8 cellular contexts compared by ENCODE assay signal in genomic region chr20:37315293-37316110, GRCh38. TPM values are rescaled to one million over a fixed set of nuclear protein-coding genes. Genes with fewer than 3 reads are reported as not detected.
DNase-seq lines count a peak whose midpoint lies in the region; ATAC-seq lines count a peak whose summit lies in the region.

No MANE protein-coding gene starts in this region.

- ATAC-seq in GM18498 (IDR thresholded peaks at IDR 0.05; ENCODE audit: unreplicated experiment) (peak; percentile 63), HG02623 (IDR thresholded peaks at IDR 0.05; ENCODE audit: unreplicated experiment) (peak; percentile 30)

- H3K9ac ChIP-seq in subcutaneous abdominal adipose tissue (ENCODE audit: low read length in 5 of 5): peak overlapping the region in 4 of 5 donors; percentile 14 to 62 (median 42)

- peaks cover 31% of the 10 kb centered on the region for H3K36me3 Mint-ChIP-seq in activated T-helper 2 cell treated with anti-CD3 and anti-CD28 coated beads, Interferon-gamma antibody, Interleukin-2, Interleukin-4, amounts not matched to agents 10 μg/mL and 5 μg/mL and 100 μg/mL, durations not matched to agents 14 hours and 24 hours and 36 hours (ENCODE audit: low read depth)

- H3K27me3 ChIP-seq in subcutaneous abdominal adipose tissue (ENCODE audit: control insufficient read depth in 5 of 5, insufficient read depth in 4 of 5, low read length in 5 of 5): no peaks in the 10 kb centered on the region

- H3K4me3 ChIP-seq in subcutaneous abdominal adipose tissue (ENCODE audit: low read depth in 1 of 5, low read length in 5 of 5): no peak overlapping the region

- H3K9me3 Mint-ChIP-seq in activated T-helper 2 cell treated with anti-CD3 and anti-CD28 coated beads, Interferon-gamma antibody, Interleukin-2, Interleukin-4, amounts not matched to agents 10 μg/mL and 5 μg/mL and 100 μg/mL, durations not matched to agents 14 hours and 24 hours and 36 hours: no peaks in the 10 kb centered on the region

- DNase-seq in activated T-helper 2 cell treated with anti-CD3 and anti-CD28 coated beads, Interferon-gamma antibody, Interleukin-2, Interleukin-4, amounts not matched to agents 10 μg/mL and 5 μg/mL and 100 μg/mL, durations not matched to agents 14 hours and 24 hours and 36 hours (ENCODE audit: low spot score): no peak
- peak; percentile 88 for DNase-seq in iris pigment epithelial cell (ENCODE audit: low read depth)
- no peak for DNase-seq in NCI-H2107 treated with DMSO at 0.1 percent for 48 hours (lab: John Stamatoyannopoulos, UW; ENCODE audit: unreplicated experiment)
- no peak for DNase-seq in stimulated activated CD4-positive, alpha-beta T cell treated with anti-CD3 and anti-CD28 coated beads, Interleukin-4, amount 100 ng/mL, for 1 hour
- no peak for DNase-seq in SHP77 (lab: John Stamatoyannopoulos, UW)

- no peaks in the 10 kb centered on the region for H3K27me3 Mint-ChIP-seq in activated T-helper 2 cell treated with anti-CD3 and anti-CD28 coated beads, Interferon-gamma antibody, Interleukin-2, Interleukin-4, amounts not matched to agents 10 μg/mL and 5 μg/mL and 100 μg/mL, durations not matched to agents 14 hours and 24 hours and 36 hours (ENCODE audit: low read depth)

- no peaks in the 10 kb centered on the region for H3K9me3 ChIP-seq in subcutaneous abdominal adipose tissue (ENCODE audit: control insufficient read depth in 5 of 5, low read length in 5 of 5)

- peaks cover 0 to 59% (median 33%) of the 10 kb centered on the region in 5 donors for H3K36me3 ChIP-seq in subcutaneous abdominal adipose tissue (ENCODE audit: control insufficient read depth in 5 of 5, insufficient read depth in 5 of 5, low read length in 5 of 5)

- peak overlapping the region; percentile 74 for H3K27ac ChIP-seq in subcutaneous abdominal adipose tissue (ENCODE audit: low read depth, low read length)

- H3K4me3 Mint-ChIP-seq in activated T-helper 2 cell treated with anti-CD3 and anti-CD28 coated beads, Interferon-gamma antibody, Interleukin-2, Interleukin-4, amounts not matched to agents 10 μg/mL and 5 μg/mL and 100 μg/mL, durations not matched to agents 14 hours and 24 hours and 36 hours (ENCODE audit: low read depth): no peak overlapping the region

- H3K4me1 Mint-ChIP-seq in activated T-helper 2 cell treated with anti-CD3 and anti-CD28 coated beads, Interferon-gamma antibody, Interleukin-2, Interleukin-4, amounts not matched to agents 10 μg/mL and 5 μg/mL and 100 μg/mL, durations not matched to agents 14 hours and 24 hours and 36 hours (ENCODE audit: low read depth): peaks cover 25% of the 10 kb centered on the region

- intact Hi-C loops in activated T-helper 2 cell treated with anti-CD3 and anti-CD28 coated beads, Interferon-gamma antibody, Interleukin-2, Interleukin-4, amounts not matched to agents 10 μg/mL and 5 μg/mL and 100 μg/mL, durations not matched to agents 14 hours and 24 hours and 36 hours (cut with micrococcal nuclease): no loop called here

- peak overlapping the region; percentile 76 for H3K27ac Mint-ChIP-seq in activated T-helper 2 cell treated with anti-CD3 and anti-CD28 coated beads, Interferon-gamma antibody, Interleukin-2, Interleukin-4, amounts not matched to agents 10 μg/mL and 5 μg/mL and 100 μg/mL, durations not matched to agents 14 hours and 24 hours and 36 hours

- peaks cover 9 to 26% (median 24%) of the 10 kb centered on the region in 5 donors for H3K4me1 ChIP-seq in subcutaneous abdominal adipose tissue (ENCODE audit: control insufficient read depth in 5 of 5, insufficient read depth in 5 of 5, low read length in 5 of 5)

RNA-seq across cellular contexts. Expression of gene MANBAL, which starts 26.0 kb away (rescaled TPM):
- total RNA-seq in activated T-helper 2 cell treated with anti-CD3 and anti-CD28 coated beads, Interferon-gamma antibody, Interleukin-2, Interleukin-4, amounts not matched to agents 10 μg/mL and 5 μg/mL and 100 μg/mL, durations not matched to agents 14 hours and 24 hours and 36 hours: 12.8 and 14.2 TPM in 2 replicates

RNA-seq across cellular contexts. Expression of gene SRC, which starts 30.4 kb away (rescaled TPM):
- total RNA-seq in activated T-helper 2 cell treated with anti-CD3 and anti-CD28 coated beads, Interferon-gamma antibody, Interleukin-2, Interleukin-4, amounts not matched to agents 10 μg/mL and 5 μg/mL and 100 μg/mL, durations not matched to agents 14 hours and 24 hours and 36 hours: 3.5 and 6.4 TPM in 2 replicates

RNA-seq across cellular contexts. Expression of gene GHRH, which starts 53.9 kb away (rescaled TPM):
- not detected in 2 replicates for total RNA-seq in activated T-helper 2 cell treated with anti-CD3 and anti-CD28 coated beads, Interferon-gamma antibody, Interleukin-2, Interleukin-4, amounts not matched to agents 10 μg/mL and 5 μg/mL and 100 μg/mL, durations not matched to agents 14 hours and 24 hours and 36 hours
